Comparison of ENCODE assay signal across 8 cellular contexts in genomic region chr4:184649026-184649970, GRCh38. TPM values are rescaled to one million over a fixed set of nuclear protein-coding genes. Genes with fewer than 3 reads are reported as not detected.
A peak's percentile ranks its signal among the peaks of the same experiment; 100 is the strongest.
DNase-seq lines count a peak whose midpoint lies in the region; ATAC-seq, FAIRE-seq and TF ChIP-seq lines count a peak whose summit lies in the region.

TSS of gene CASP3 (minus strand) at chr4:184649447. CDS start at chr4:184638453, 10,994 bp downstream.
TSS of gene PRIMPOL (plus strand) at chr4:184649738. CDS start at chr4:184657141, 7,403 bp downstream.

- H3K9me3 ChIP-seq in astrocyte (ENCODE audit: insufficient read depth, low read depth, low read length) (no peaks in the 10 kb centered on the region), hepatocyte (ENCODE audit: low read depth) (no peaks in the 10 kb centered on the region)

- H3K4me1 ChIP-seq in astrocyte (ENCODE audit: insufficient read depth, low read length) (peaks cover 29% of the 10 kb centered on the region), hepatocyte (ENCODE audit: insufficient read depth) (peaks cover 26% of the 10 kb centered on the region)

- peak within 1 kb of the TSS; percentile 87 for H3K27ac Mint-ChIP-seq in astrocyte (ENCODE audit: unreplicated experiment)

- H3K36me3 ChIP-seq in astrocyte (ENCODE audit: insufficient read depth, low read length) (peaks cover 5% of the 10 kb centered on the region), hepatocyte (replicated peaks; ENCODE audit: insufficient read depth, low read depth) (no peaks in the 10 kb centered on the region)

- H3K4me3 Mint-ChIP-seq in astrocyte (ENCODE audit: unreplicated experiment) = peak within 1 kb of the TSS; percentile 91

- peaks cover 20% of the 10 kb centered on the region for H3K4me1 Mint-ChIP-seq in astrocyte (ENCODE audit: low read depth, unreplicated experiment)

- peak; percentile 71 for DNase-seq in NCI-H2029 treated with DMSO at 0.1 percent for 48 hours (lab: John Stamatoyannopoulos, UW)
- DNase-seq in T-helper 22 cell (ENCODE audit: low read depth) = peak; percentile 92
- DNase-seq in astrocyte (ENCODE audit: low read depth) = peak; percentile 81
- peak; percentile 98 for DNase-seq in hepatocyte (ENCODE audit: low spot score)
- DNase-seq in retinal pigment epithelial cell (ENCODE audit: low read depth) = peak; percentile 72
- DNase-seq in D721Med (ENCODE audit: insufficient read length, low spot score) = no peak

- H2AFZ ChIP-seq in astrocyte (ENCODE audit: low read depth, low read length) (peak within 1 kb of the TSS; percentile 79), hepatocyte (peak within 1 kb of the TSS; percentile 91)

- H3K9me2 ChIP-seq in hepatocyte (replicated peaks; ENCODE audit: insufficient read depth) = no peaks in the 10 kb centered on the region

- no peak for FAIRE-seq in astrocyte (lab: Jason Lieb, UNC)
- no peak for FAIRE-seq in D721Med (lab: Jason Lieb, UNC)

- H3K4me3 ChIP-seq in astrocyte (ENCODE audit: insufficient read depth, low read depth, low read length) = peak within 1 kb of the TSS; percentile 83
- peak within 1 kb of the TSS; percentile 94 for H3K4me3 ChIP-seq in hepatocyte
- peak within 1 kb of the TSS; percentile 87 for H3K4me3 ChIP-seq in retinal pigment epithelial cell (ENCODE audit: low read length)

- H3K27me3 ChIP-seq in astrocyte (ENCODE audit: insufficient read depth, low read length) = no peaks in the 10 kb centered on the region
- H3K27me3 ChIP-seq in hepatocyte = no peaks in the 10 kb centered on the region

- H3K27ac ChIP-seq in astrocyte (ENCODE audit: low read depth, low read length) (peak within 1 kb of the TSS; percentile 96), hepatocyte (peak within 1 kb of the TSS; percentile 99)

- ATAC-seq in GM18511 (IDR thresholded peaks at IDR 0.05; ENCODE audit: unreplicated experiment) (peak; percentile 84), HG03025 (IDR thresholded peaks at IDR 0.05; ENCODE audit: low FRiP score, unreplicated experiment) (peak; percentile 70)

- H3K27me3 Mint-ChIP-seq in astrocyte (ENCODE audit: low read depth, unreplicated experiment) = no peaks in the 10 kb centered on the region

- peak within 1 kb of the TSS; percentile 98 for H3K4me2 ChIP-seq in astrocyte (ENCODE audit: low read length)
- peak within 1 kb of the TSS; percentile 89 for H3K4me2 ChIP-seq in hepatocyte

- WGBS in hepatocyte (ENCODE audit: low lambda C conversion rate, missing lambda C conversion rate) = 2% methylated on average over 42 of the region's 90 CpGs

- no peaks in the 10 kb centered on the region for H3K9me3 Mint-ChIP-seq in astrocyte (ENCODE audit: unreplicated experiment)

- H3K36me3 Mint-ChIP-seq in astrocyte (ENCODE audit: low read depth, unreplicated experiment) = no peaks in the 10 kb centered on the region

- TF ChIP-seq CTCF in astrocyte (IDR thresholded peaks at IDR 0.05; ENCODE audit: insufficient read depth, low read depth, low read length) (no peak), hepatocyte (IDR thresholded peaks at IDR 0.05; ENCODE audit: poor library complexity) (peak; percentile 30), retinal pigment epithelial cell (conservative IDR thresholded peaks at IDR 0.05; ENCODE audit: low read depth, low read length) (peak; percentile 29), D721Med (IDR thresholded peaks at IDR 0.05; ENCODE audit: insufficient read depth, missing control alignments) (no peak)

- peaks cover 57% of the 10 kb centered on the region for H3K79me2 ChIP-seq in astrocyte (ENCODE audit: insufficient read depth, low read length)
- peaks cover 55% of the 10 kb centered on the region for H3K79me2 ChIP-seq in hepatocyte

- peaks cover 21% of the 10 kb centered on the region for H4K20me1 ChIP-seq in astrocyte (ENCODE audit: insufficient read depth, low read length)
- peaks cover 24% of the 10 kb centered on the region for H4K20me1 ChIP-seq in hepatocyte (ENCODE audit: insufficient read depth, poor library complexity, severe bottlenecking)

- peak within 1 kb of the TSS; percentile 97 for H3K9ac ChIP-seq in astrocyte (ENCODE audit: low read length)

RNA-seq across cellular contexts. Expression of gene CASP3, which starts in this region (rescaled TPM):
- total RNA-seq in astrocyte (40.0 and 44.8 TPM in 2 replicates), hepatocyte (74.1 and 81.2 TPM in 2 replicates)
- 53.6 and 63.9 TPM in 2 replicates for polyA plus RNA-seq in hepatocyte

RNA-seq across cellular contexts. Expression of gene PRIMPOL, which starts in this region (rescaled TPM):
- 6.5 and 7.8 TPM in 2 replicates for total RNA-seq in astrocyte
- 11.9 and 14.5 TPM in 2 replicates for total RNA-seq in hepatocyte
- polyA plus RNA-seq in hepatocyte = 9.1 and 10.3 TPM in 2 replicates

Comparison
In these comparisons a context has a peak if more than half of its experiments do, and no peak if none do; other contexts are left out.
1. CTCF ChIP-seq: peak in hepatocyte (single experiment) and retinal pigment epithelial cell (single experiment); none in astrocyte (single experiment) and D721Med (single experiment).
2. Peak in every context shown above with its lines, with median percentiles within 50 percentile points of each other: H3K4me3 ChIP-seq.